1 cellular context compared by ENCODE assay signal in genomic region chr1:51296379-51297357, GRCh38.
TF ChIP-seq lines count a peak whose summit lies in the region.

No MANE protein-coding gene starts in this region.

TF ChIP-seq in SK-N-SH, 30 proteins besides CTCF, POLR2A, EP300 and RAD21 (continued from another document):
- TF ChIP-seq PBX3 (IDR thresholded peaks at IDR 0.05) (no peak), RFX5 (IDR thresholded peaks at IDR 0.05; ENCODE audit: low read length) (no peak), NFIC (IDR thresholded peaks at IDR 0.05; ENCODE audit: borderline replicate concordance) (no peak), TAF1 (IDR thresholded peaks at IDR 0.05; ENCODE audit: borderline replicate concordance, low read depth, low read length) (peak; percentile 21; the same call in 1 of the 2 replicates), NRF1 (IDR thresholded peaks at IDR 0.05; ENCODE audit: low read depth, low read length) (no peak), GATA2 (CRISPR knock-in tag; IDR thresholded peaks at IDR 0.05) (no peak), FOXM1 (IDR thresholded peaks at IDR 0.05; ENCODE audit: low read depth) (no peak), ELF1 (IDR thresholded peaks at IDR 0.05) (0 out of 2 replicates have a peak, but pooled peaks have one; percentile 14), SMC3 (IDR thresholded peaks at IDR 0.05; ENCODE audit: low read depth, low read length) (peak; percentile 82), RCOR1 (IDR thresholded peaks at IDR 0.05; ENCODE audit: low read length) (no peak), SIN3A (IDR thresholded peaks at IDR 0.05; ENCODE audit: borderline replicate concordance, low read depth, low read length) (no peak), POLR2AphosphoS5 (IDR thresholded peaks at IDR 0.05; ENCODE audit: low read depth, low read length) (no peak), RXRA (IDR thresholded peaks at IDR 0.05; ENCODE audit: borderline replicate concordance, low read depth) (no peak)
- TF ChIP-seq, protein P1, sequence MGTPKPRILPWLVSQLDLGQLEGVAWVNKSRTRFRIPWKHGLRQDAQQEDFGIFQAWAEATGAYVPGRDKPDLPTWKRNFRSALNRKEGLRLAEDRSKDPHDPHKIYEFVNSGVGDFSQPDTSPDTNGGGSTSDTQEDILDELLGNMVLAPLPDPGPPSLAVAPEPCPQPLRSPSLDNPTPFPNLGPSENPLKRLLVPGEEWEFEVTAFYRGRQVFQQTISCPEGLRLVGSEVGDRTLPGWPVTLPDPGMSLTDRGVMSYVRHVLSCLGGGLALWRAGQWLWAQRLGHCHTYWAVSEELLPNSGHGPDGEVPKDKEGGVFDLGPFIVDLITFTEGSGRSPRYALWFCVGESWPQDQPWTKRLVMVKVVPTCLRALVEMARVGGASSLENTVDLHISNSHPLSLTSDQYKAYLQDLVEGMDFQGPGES (IDR thresholded peaks at IDR 0.05; ENCODE audit: low read depth, low read length), result no peak
- TF ChIP-seq, protein P2, sequence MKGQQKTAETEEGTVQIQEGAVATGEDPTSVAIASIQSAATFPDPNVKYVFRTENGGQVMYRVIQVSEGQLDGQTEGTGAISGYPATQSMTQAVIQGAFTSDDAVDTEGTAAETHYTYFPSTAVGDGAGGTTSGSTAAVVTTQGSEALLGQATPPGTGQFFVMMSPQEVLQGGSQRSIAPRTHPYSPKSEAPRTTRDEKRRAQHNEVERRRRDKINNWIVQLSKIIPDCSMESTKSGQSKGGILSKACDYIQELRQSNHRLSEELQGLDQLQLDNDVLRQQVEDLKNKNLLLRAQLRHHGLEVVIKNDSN (IDR thresholded peaks at IDR 0.05; ENCODE audit: borderline replicate concordance, low read depth), result no peak
- TF ChIP-seq, protein P3, sequence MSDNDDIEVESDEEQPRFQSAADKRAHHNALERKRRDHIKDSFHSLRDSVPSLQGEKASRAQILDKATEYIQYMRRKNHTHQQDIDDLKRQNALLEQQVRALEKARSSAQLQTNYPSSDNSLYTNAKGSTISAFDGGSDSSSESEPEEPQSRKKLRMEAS (IDR thresholded peaks at IDR 0.05; ENCODE audit: low read depth), result 0 out of 2 replicates have a peak, but pooled peaks have one; percentile 25
